In the genomic region with DNA sequence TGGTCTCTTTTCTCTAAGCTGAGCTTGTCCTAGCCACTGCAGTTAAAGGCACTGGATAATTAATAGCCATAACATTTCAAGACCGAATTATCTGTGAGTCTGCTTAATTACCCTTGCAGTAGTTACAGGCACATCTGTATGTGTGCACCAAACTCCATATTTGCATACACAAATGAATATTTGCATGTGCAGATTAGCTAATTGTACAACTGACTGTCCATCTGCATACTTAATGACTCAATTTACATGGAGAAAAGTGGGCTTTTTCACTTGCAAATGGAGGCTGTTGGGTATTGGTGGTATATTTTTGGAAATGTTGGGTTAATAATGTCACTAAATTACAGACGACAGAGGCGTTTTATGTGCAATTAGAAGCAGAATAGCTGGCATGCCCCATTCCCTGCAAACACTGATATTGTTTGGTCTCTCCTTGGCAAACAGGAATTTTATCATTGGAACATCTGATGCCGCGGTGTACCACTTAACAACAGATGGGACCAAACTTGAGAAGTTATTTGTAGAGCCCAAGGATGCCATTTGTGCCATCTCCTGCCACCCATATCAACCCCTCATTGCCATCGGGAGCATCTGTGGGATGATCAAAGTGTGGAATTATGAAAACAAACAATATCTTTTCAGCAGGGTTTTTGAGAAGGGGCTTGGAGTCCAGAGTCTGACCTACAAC, we compare ENCODE assay signal across 17 cellular contexts.
"Had no signal": no experiment of that assay in that cellular context is flagged by ENCODE, and none has a peak within 500 bp of the region (broad histone marks: within the 10 kb centered on the region; RNA-seq: fewer than 3 reads in every experiment).

No MANE protein-coding gene starts in this region.

- H3K4me1 ChIP-seq: body of pancreas, left lung had no signal

- H3K27me3 ChIP-seq: body of pancreas had no signal

- H3K9me3 ChIP-seq: body of pancreas, left lung, mucosa of descending colon, neutrophil had no signal

- H3K36me3 Mint-ChIP-seq: naive thymus-derived CD8-positive, alpha-beta T cell; stimulated activated memory B cell treated with anti-CD40 and anti-IgM and Interleukin-4, amounts not matched to agents 10 μg/mL and 1 μg/mL and 100 μg/mL, for 72 hours had no signal

- H3K9me3 Mint-ChIP-seq: activated CD4-positive, alpha-beta T cell treated with anti-CD3 and anti-CD28 coated beads, Interleukin-2, amount 10 ng/mL, durations not matched to agents 24 days and 14 days; naive thymus-derived CD8-positive, alpha-beta T cell; stimulated activated memory B cell treated with anti-CD40 and anti-IgM and Interleukin-4, amounts not matched to agents 10 μg/mL and 1 μg/mL and 100 μg/mL, for 72 hours had no signal

- H3K4me1 Mint-ChIP-seq: activated CD4-positive, alpha-beta T cell treated with anti-CD3 and anti-CD28 coated beads, Interleukin-2, amount 10 ng/mL, durations not matched to agents 24 days and 14 days had no signal

- H3K36me3 ChIP-seq: left lung, neutrophil had no signal

- DNase-seq: activated CD4-positive, alpha-beta T cell treated with anti-CD3 and anti-CD28 coated beads, Interleukin-2, amount 10 ng/mL, durations not matched to agents 24 days and 14 days; activated CD4-positive, CD25-positive, alpha-beta regulatory T cell; activated CD8-positive, alpha-beta memory T cell treated with anti-CD3 and anti-CD28 coated beads, Interleukin-2, amount 50 U/mL, for 4 hours; activated CD8-positive, alpha-beta T cell treated with anti-CD3 and anti-CD28 coated beads, Interleukin-2, amount 10 ng/mL, durations not matched to agents 7 days and 5 days; activated gamma-delta T cell treated with Interleukin-2 at 50 U/mL for 16 hours; amniotic stem cell; body of pancreas; caudate nucleus; kidney; left lung; mammary epithelial cell; mucosa of descending colon; naive thymus-derived CD8-positive, alpha-beta T cell; stimulated activated CD4-positive, alpha-beta T cell treated with anti-CD3 and anti-CD28 coated beads, Interleukin-2, amount 100 ng/mL, for 48 hours had no signal

- H3K27ac Mint-ChIP-seq: activated CD4-positive, alpha-beta T cell treated with anti-CD3 and anti-CD28 coated beads, Interleukin-2, amount 10 ng/mL, durations not matched to agents 24 days and 14 days; activated CD8-positive, alpha-beta T cell treated with anti-CD3 and anti-CD28 coated beads, Interleukin-2, amount 10 ng/mL, durations not matched to agents 7 days and 5 days; activated naive CD8-positive, alpha-beta T cell; naive thymus-derived CD8-positive, alpha-beta T cell; stimulated activated memory B cell treated with anti-CD40 and anti-IgM and Interleukin-4, amounts not matched to agents 10 μg/mL and 1 μg/mL and 100 μg/mL, for 72 hours had no signal

- H3K4me3 ChIP-seq: body of pancreas, left lung, mucosa of descending colon had no signal

- ATAC-seq: activated CD8-positive, alpha-beta T cell treated with anti-CD3 and anti-CD28 coated beads, Interleukin-2, amount 10 ng/mL, durations not matched to agents 7 days and 5 days; body of pancreas; left lung; mucosa of descending colon; naive thymus-derived CD8-positive, alpha-beta T cell; stimulated activated memory B cell treated with anti-CD40 and anti-IgM and Interleukin-4, amounts not matched to agents 10 μg/mL and 1 μg/mL and 100 μg/mL, for 72 hours had no signal

- H3K4me3 Mint-ChIP-seq: activated CD4-positive, alpha-beta T cell treated with anti-CD3 and anti-CD28 coated beads, Interleukin-2, amount 10 ng/mL, durations not matched to agents 24 days and 14 days; activated CD8-positive, alpha-beta T cell treated with anti-CD3 and anti-CD28 coated beads, Interleukin-2, amount 10 ng/mL, durations not matched to agents 7 days and 5 days; activated naive CD8-positive, alpha-beta T cell; naive thymus-derived CD8-positive, alpha-beta T cell; stimulated activated memory B cell treated with anti-CD40 and anti-IgM and Interleukin-4, amounts not matched to agents 10 μg/mL and 1 μg/mL and 100 μg/mL, for 72 hours had no signal

- H3K27ac ChIP-seq: body of pancreas, left lung, neutrophil had no signal

- H3K27me3 Mint-ChIP-seq: stimulated activated memory B cell treated with anti-CD40 and anti-IgM and Interleukin-4, amounts not matched to agents 10 μg/mL and 1 μg/mL and 100 μg/mL, for 72 hours had no signal
